ENCODE assay signal across 10 cellular contexts in the genomic region with DNA sequence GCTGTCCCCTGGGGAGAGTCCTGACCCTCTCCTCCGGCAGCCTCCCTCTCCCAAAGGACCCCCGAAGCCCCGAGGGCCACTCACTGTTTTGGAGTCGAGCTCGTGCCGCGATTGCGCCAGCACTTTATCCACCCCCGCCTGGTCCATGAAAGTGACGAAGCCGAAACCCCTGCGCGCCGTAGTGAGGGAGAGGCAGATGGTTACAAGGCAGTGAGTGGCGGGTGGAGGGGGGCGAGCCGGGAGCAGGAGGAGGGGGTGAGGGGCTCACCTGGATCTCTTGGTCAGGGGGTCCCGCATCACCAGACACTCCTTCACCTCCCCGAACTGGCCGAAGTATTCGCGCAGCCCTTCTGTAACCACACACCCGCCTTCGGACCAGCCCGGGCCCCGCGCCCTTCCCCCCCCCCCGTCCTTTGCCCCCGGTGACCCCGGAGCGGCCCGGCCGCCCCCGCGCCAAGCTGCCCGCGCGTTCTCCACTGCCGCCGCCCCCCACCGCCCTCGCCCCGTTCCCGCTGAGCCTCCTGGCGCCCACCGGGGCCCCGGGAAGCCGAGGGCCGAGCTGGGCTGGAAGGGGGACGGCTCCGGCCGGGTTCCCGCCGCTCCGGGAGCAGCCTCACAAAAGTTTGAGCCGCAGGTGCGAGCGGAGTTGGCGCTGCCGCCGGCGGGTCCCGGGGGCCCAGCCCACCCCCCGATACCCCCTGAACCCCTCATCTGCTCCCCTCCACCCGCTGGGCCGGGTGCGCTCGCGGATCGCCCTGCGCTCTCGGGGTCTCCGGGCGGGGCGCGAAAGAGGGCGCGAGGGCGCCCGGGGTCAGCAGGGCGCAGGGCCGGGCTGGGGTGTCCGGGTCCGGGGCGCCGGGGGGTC. TPM values are rescaled to one million over a fixed set of nuclear protein-coding genes. Genes with fewer than 3 reads are reported as not detected.
DNase-seq lines count a peak whose midpoint lies in the region; ATAC-seq and TF ChIP-seq lines count a peak whose summit lies in the region.
"Had no signal": no experiment of that assay in that cellular context is flagged by ENCODE, and none has a peak within 500 bp of the region (broad histone marks: within the 10 kb centered on the region; RNA-seq: fewer than 3 reads in every experiment).

No MANE protein-coding gene starts in this region.

- DNase-seq in NCI-H82 (lab: John Stamatoyannopoulos, UW) (peak; percentile 74), omental fat pad (ENCODE audit: low spot score) (no peak), DMS114 treated with DMSO at 0.1 percent for 48 hours (lab: John Stamatoyannopoulos, UW; ENCODE audit: unreplicated experiment) (no peak), GDM1 (lab: John Stamatoyannopoulos, UW) (no peak), NCI-H1048 (lab: John Stamatoyannopoulos, UW) (no peak), activated gamma-delta T cell treated with Interleukin-2 at 50 U/mL for 16 hours (no peak)
- no peak for DNase-seq in effector memory CD8-positive, alpha-beta T cell

- no peaks in the 10 kb centered on the region for H3K36me3 Mint-ChIP-seq in effector memory CD8-positive, alpha-beta T cell (ENCODE audit: insufficient read depth)

- no peaks in the 10 kb centered on the region for H3K9me3 Mint-ChIP-seq in effector memory CD8-positive, alpha-beta T cell

- H3K27me3 Mint-ChIP-seq in effector memory CD8-positive, alpha-beta T cell: peaks cover 71 to 89% of the 10 kb centered on the region in 2 donors

- H3K4me1 Mint-ChIP-seq in effector memory CD8-positive, alpha-beta T cell (ENCODE audit: low read depth in 2 of 2): peaks cover 9 to 14% of the 10 kb centered on the region in 2 donors

- H3K4me3 Mint-ChIP-seq in effector memory CD8-positive, alpha-beta T cell: peak overlapping the region; percentile 50 to 57

- TF ChIP-seq CTCF in 22Rv1 (IDR thresholded peaks at IDR 0.05) (no peak), omental fat pad (IDR thresholded peaks at IDR 0.05) (no peak)

- no peak for ATAC-seq in effector memory CD8-positive, alpha-beta T cell (replicated peaks)
- ATAC-seq in omental fat pad (ENCODE audit: low FRiP score): peak; percentile 72

- H3K27ac Mint-ChIP-seq in effector memory CD8-positive, alpha-beta T cell: no peak overlapping the region

- peak overlapping the region; percentile 74 for H3K27ac ChIP-seq in 22Rv1

RNA-seq across cellular contexts. Expression of a gene that starts 0.8 kb away (rescaled TPM):
- total RNA-seq in omental fat pad: 1 to 10 TPM in 1 of 4 donors, under 1 TPM in 2, not detected in 1; 0.13 to 2.0 (median 0.37) TPM
- total RNA-seq: mononuclear cell; T-helper 1 cell treated with Interleukin-12 subunit alpha and Interleukin-12 subunit beta and Interleukin-4 antibody, amounts not matched to agents 30 ng/mL and 1 ng/mL, for 36 hours had no signal

RNA-seq across cellular contexts. Expression of a gene that starts 40.6 kb away (rescaled TPM):
- not detected for total RNA-seq in omental fat pad
- total RNA-seq: T-helper 1 cell treated with Interleukin-12 subunit alpha and Interleukin-12 subunit beta and Interleukin-4 antibody, amounts not matched to agents 30 ng/mL and 1 ng/mL, for 36 hours had no signal
